In genomic region chr7:3188946-3189345, GRCh38 we compare ENCODE assay signal across 1 cellular context.
TF ChIP-seq lines count a peak whose summit lies in the region.

No MANE protein-coding gene starts in this region.

TF ChIP-seq in IMR-90, 13 proteins besides CTCF, POLR2A, EP300 and RAD21 (continued from another document):
- TF ChIP-seq FOS (IDR thresholded peaks at IDR 0.05; ENCODE audit: low read depth, low read length) (no peak), ELK1 (IDR thresholded peaks at IDR 0.05; ENCODE audit: borderline replicate concordance, low read depth, low read length) (no peak), SMC3 (IDR thresholded peaks at IDR 0.05; ENCODE audit: low read depth, low read length) (no peak), MAZ (IDR thresholded peaks at IDR 0.05; ENCODE audit: borderline replicate concordance, low read depth, low read length) (no peak), RCOR1 (IDR thresholded peaks at IDR 0.05; ENCODE audit: insufficient replicate concordance, low read length) (no peak), RFX5 (IDR thresholded peaks at IDR 0.05; ENCODE audit: low read depth, low read length) (no peak), CEBPB (IDR thresholded peaks at IDR 0.05; ENCODE audit: low read depth, low read length) (no peak)
